ENCODE assay signal across 25 cellular contexts in the genomic region with DNA sequence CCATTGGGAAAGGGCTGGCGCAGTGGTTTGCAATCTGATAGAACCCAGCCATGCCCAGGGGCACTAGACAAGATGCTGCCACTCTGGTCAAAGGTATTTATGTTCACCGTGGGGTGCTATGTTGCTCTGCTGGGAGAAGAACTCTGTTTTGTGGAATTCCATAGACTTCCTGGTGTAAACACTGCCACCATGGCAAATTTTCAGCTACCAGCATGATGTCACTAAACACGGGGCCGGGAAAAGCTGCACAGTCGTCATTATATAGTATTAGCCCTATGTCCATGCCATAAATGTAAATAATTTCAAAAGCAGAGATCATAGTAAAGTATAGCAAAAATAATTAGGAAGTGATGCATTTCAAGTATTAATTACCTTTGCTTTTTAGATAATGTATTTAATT.
"Had no signal": no experiment of that assay in that cellular context is flagged by ENCODE, and none has a peak within 500 bp of the region (broad histone marks: within the 10 kb centered on the region; RNA-seq: fewer than 3 reads in every experiment).

No MANE protein-coding gene starts in this region.

- ATAC-seq: activated T-cell treated with anti-CD3 and anti-CD28 coated beads, Interleukin-2, amount 50 U/mL, for 4 hours; PC-3; WTC11 had no signal

- H3K4me3 Mint-ChIP-seq: activated CD4-positive, alpha-beta T cell treated with anti-CD3 and anti-CD28 coated beads, Interleukin-2, amount 10 ng/mL, durations not matched to agents 24 days and 14 days; activated naive CD8-positive, alpha-beta T cell; activated T-cell treated with anti-CD3 and anti-CD28 coated beads, Interleukin-2, amount 50 U/mL, for 4 hours; brain; central memory CD8-positive, alpha-beta T cell; T-helper 1 cell treated with Interleukin-12 subunit alpha and Interleukin-12 subunit beta and Interleukin-4 antibody, amounts not matched to agents 30 μg/mL and 1 μg/mL, for 36 hours; WTC11 had no signal

- H3K27me3 Mint-ChIP-seq: activated CD4-positive, alpha-beta T cell treated with anti-CD3 and anti-CD28 coated beads, Interleukin-2, amount 10 ng/mL, durations not matched to agents 24 days and 14 days; activated naive CD8-positive, alpha-beta T cell; central memory CD8-positive, alpha-beta T cell had no signal

- H3K9me3 Mint-ChIP-seq: activated CD4-positive, alpha-beta T cell treated with anti-CD3 and anti-CD28 coated beads, Interleukin-2, amount 10 ng/mL, durations not matched to agents 24 days and 14 days; activated T-cell treated with anti-CD3 and anti-CD28 coated beads, Interleukin-2, amount 50 U/mL, for 4 hours; brain; central memory CD8-positive, alpha-beta T cell; T-helper 1 cell treated with Interleukin-12 subunit alpha and Interleukin-12 subunit beta and Interleukin-4 antibody, amounts not matched to agents 30 μg/mL and 1 μg/mL, for 36 hours; WTC11 had no signal

- H3K27ac Mint-ChIP-seq: activated CD4-positive, alpha-beta T cell treated with anti-CD3 and anti-CD28 coated beads, Interleukin-2, amount 10 ng/mL, durations not matched to agents 24 days and 14 days; activated naive CD8-positive, alpha-beta T cell; T-helper 1 cell treated with Interleukin-12 subunit alpha and Interleukin-12 subunit beta and Interleukin-4 antibody, amounts not matched to agents 30 μg/mL and 1 μg/mL, for 36 hours; WTC11 had no signal

- H3K36me3 Mint-ChIP-seq: activated naive CD8-positive, alpha-beta T cell had no signal

- H3K4me1 Mint-ChIP-seq: central memory CD8-positive, alpha-beta T cell had no signal

- DNase-seq: activated CD4-positive, alpha-beta T cell treated with anti-CD3 and anti-CD28 coated beads for 1 hour; activated CD4-positive, alpha-beta T cell treated with anti-CD3 and anti-CD28 coated beads, Interleukin-2, amount 10 ng/mL, durations not matched to agents 24 days and 14 days; activated CD4-positive, alpha-beta T cell treated with anti-CD3 and anti-CD28 coated beads, Interleukin-2, amount 50 U/mL, for 48 hours; activated CD8-positive, alpha-beta memory T cell treated with anti-CD3 and anti-CD28 coated beads for 24 hours; activated effector memory CD4-positive, alpha-beta T cell treated with anti-CD3 and anti-CD28 coated beads, Interleukin-2, amount 50 U/mL, for 16 hours; activated naive CD4-positive, alpha-beta T cell treated with Interleukin-2 at 50 U/mL for 16 hours; activated T-cell treated with anti-CD3 and anti-CD28 coated beads, Interleukin-2, amount 50 U/mL, for 4 hours; amygdala; MM.1S; NCI-H1105; NCI-H1436; NCI-H187 treated with DMSO at 0.1 percent for 48 hours; NCI-H2081 treated with DMSO at 0.1 percent for 48 hours; NCI-H2171; NCI-H2227 treated with DMSO at 0.1 percent for 48 hours; NCI-H446 treated with DMSO at 0.1 percent for 48 hours; NCI-H526; PC-3; SHP77 treated with DMSO at 0.1 percent for 48 hours; T-helper 9 cell had no signal
